ENCODE assay signal across 1 cellular context in genomic region chrX:78103656-78104446, GRCh38.
TF ChIP-seq lines count a peak whose summit lies in the region.

TSS of gene PGK1 (plus strand) at chrX:78104248. CDS start at chrX:78104341, 93 bp downstream.

TF ChIP-seq in HepG2, 621 proteins besides CTCF, POLR2A, EP300 and RAD21 (continued from another document and continues in another):
- 0 out of 2 replicates have a peak, but pooled peaks have one; percentile 17 for TF ChIP-seq ZNF619 (CRISPR knock-in tag; IDR thresholded peaks at IDR 0.05)
- no peak for TF ChIP-seq NR2F6 (IDR thresholded peaks at IDR 0.05)
- TF ChIP-seq NR2F6 (CRISPR knock-in tag; IDR thresholded peaks at IDR 0.05) = no peak
- no peak for TF ChIP-seq EZH2 (conservative IDR thresholded peaks at IDR 0.05; ENCODE audit: low read depth, low read length)
- peak; percentile 46; the same call in 1 of the 2 replicates for TF ChIP-seq FOXA3 (CRISPR knock-in tag; IDR thresholded peaks at IDR 0.05)
- no peak for TF ChIP-seq RBAK (CRISPR knock-in tag; IDR thresholded peaks at IDR 0.05)
- TF ChIP-seq, protein P1, sequence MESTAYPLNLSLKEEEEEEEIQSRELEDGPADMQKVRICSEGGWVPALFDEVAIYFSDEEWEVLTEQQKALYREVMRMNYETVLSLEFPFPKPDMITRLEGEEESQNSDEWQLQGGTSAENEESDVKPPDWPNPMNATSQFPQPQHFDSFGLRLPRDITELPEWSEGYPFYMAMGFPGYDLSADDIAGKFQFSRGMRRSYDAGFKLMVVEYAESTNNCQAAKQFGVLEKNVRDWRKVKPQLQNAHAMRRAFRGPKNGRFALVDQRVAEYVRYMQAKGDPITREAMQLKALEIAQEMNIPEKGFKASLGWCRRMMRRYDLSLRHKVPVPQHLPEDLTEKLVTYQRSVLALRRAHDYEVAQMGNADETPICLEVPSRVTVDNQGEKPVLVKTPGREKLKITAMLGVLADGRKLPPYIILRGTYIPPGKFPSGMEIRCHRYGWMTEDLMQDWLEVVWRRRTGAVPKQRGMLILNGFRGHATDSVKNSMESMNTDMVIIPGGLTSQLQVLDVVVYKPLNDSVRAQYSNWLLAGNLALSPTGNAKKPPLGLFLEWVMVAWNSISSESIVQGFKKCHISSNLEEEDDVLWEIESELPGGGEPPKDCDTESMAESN (CRISPR knock-in tag; conservative IDR thresholded peaks at IDR 0.05) = peak; percentile 89
- TF ChIP-seq ZNF510 (CRISPR knock-in tag; IDR thresholded peaks at IDR 0.05; ENCODE audit: low read depth) = 0 out of 2 replicates have a peak, but pooled peaks have one; percentile 71
- TF ChIP-seq MED8 (CRISPR knock-in tag; IDR thresholded peaks at IDR 0.05; ENCODE audit: insufficient replicate concordance) = peak; percentile 67
- peak; percentile 94 for TF ChIP-seq NFYC (CRISPR knock-in tag; IDR thresholded peaks at IDR 0.05)
- TF ChIP-seq, protein P2, sequence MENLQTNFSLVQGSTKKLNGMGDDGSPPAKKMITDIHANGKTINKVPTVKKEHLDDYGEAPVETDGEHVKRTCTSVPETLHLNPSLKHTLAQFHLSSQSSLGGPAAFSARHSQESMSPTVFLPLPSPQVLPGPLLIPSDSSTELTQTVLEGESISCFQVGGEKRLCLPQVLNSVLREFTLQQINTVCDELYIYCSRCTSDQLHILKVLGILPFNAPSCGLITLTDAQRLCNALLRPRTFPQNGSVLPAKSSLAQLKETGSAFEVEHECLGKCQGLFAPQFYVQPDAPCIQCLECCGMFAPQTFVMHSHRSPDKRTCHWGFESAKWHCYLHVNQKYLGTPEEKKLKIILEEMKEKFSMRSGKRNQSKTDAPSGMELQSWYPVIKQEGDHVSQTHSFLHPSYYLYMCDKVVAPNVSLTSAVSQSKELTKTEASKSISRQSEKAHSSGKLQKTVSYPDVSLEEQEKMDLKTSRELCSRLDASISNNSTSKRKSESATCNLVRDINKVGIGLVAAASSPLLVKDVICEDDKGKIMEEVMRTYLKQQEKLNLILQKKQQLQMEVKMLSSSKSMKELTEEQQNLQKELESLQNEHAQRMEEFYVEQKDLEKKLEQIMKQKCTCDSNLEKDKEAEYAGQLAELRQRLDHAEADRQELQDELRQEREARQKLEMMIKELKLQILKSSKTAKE (CRISPR knock-in tag; IDR thresholded peaks at IDR 0.05; ENCODE audit: borderline replicate concordance) = peak; percentile 85
- TF ChIP-seq ZNF543 (CRISPR knock-in tag; IDR thresholded peaks at IDR 0.05) = 0 out of 2 replicates have a peak, but pooled peaks have one; percentile 55
- TF ChIP-seq ZSCAN20 (CRISPR knock-in tag; IDR thresholded peaks at IDR 0.05; ENCODE audit: borderline replicate concordance) = no peak
- TF ChIP-seq AKAP8 (CRISPR knock-in tag; IDR thresholded peaks at IDR 0.05) = peak; percentile 71; the same call in 1 of the 2 replicates
- TF ChIP-seq SKI (IDR thresholded peaks at IDR 0.05; ENCODE audit: partially characterized antibody) = no peak
- TF ChIP-seq ZNF781 (CRISPR knock-in tag; IDR thresholded peaks at IDR 0.05; ENCODE audit: borderline replicate concordance, not compliant biosample characterization) = peak; percentile 63
- TF ChIP-seq GFI1 (CRISPR knock-in tag; IDR thresholded peaks at IDR 0.05; ENCODE audit: borderline replicate concordance) = peak; percentile 67; the same call in 1 of the 2 replicates
- peak; percentile 18; the same call in 1 of the 2 replicates for TF ChIP-seq NCOR1 (IDR thresholded peaks at IDR 0.05; ENCODE audit: borderline replicate concordance, low read length)
- peak; percentile 77 for TF ChIP-seq ATF7-NPFF (CRISPR knock-in tag; IDR thresholded peaks at IDR 0.05; ENCODE audit: low read depth)
- TF ChIP-seq ATF2 (CRISPR knock-in tag; IDR thresholded peaks at IDR 0.05) = 0 out of 2 replicates have a peak, but pooled peaks have one; percentile 32
- TF ChIP-seq, protein P3, sequence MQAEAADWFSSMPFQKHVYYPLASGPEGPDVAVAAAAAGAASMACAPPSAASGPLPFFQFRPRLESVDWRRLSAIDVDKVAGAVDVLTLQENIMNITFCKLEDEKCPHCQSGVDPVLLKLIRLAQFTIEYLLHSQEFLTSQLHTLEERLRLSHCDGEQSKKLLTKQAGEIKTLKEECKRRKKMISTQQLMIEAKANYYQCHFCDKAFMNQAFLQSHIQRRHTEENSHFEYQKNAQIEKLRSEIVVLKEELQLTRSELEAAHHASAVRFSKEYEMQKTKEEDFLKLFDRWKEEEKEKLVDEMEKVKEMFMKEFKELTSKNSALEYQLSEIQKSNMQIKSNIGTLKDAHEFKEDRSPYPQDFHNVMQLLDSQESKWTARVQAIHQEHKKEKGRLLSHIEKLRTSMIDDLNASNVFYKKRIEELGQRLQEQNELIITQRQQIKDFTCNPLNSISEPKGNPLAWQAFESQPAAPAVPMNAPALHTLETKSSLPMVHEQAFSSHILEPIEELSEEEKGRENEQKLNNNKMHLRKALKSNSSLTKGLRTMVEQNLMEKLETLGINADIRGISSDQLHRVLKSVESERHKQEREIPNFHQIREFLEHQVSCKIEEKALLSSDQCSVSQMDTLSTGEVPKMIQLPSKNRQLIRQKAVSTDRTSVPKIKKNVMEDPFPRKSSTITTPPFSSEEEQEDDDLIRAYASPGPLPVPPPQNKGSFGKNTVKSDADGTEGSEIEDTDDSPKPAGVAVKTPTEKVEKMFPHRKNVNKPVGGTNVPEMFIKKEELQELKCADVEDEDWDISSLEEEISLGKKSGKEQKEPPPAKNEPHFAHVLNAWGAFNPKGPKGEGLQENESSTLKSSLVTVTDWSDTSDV (CRISPR knock-in tag; IDR thresholded peaks at IDR 0.05) = 0 out of 2 replicates have a peak, but pooled peaks have one; percentile 56
- TF ChIP-seq, protein P4, sequence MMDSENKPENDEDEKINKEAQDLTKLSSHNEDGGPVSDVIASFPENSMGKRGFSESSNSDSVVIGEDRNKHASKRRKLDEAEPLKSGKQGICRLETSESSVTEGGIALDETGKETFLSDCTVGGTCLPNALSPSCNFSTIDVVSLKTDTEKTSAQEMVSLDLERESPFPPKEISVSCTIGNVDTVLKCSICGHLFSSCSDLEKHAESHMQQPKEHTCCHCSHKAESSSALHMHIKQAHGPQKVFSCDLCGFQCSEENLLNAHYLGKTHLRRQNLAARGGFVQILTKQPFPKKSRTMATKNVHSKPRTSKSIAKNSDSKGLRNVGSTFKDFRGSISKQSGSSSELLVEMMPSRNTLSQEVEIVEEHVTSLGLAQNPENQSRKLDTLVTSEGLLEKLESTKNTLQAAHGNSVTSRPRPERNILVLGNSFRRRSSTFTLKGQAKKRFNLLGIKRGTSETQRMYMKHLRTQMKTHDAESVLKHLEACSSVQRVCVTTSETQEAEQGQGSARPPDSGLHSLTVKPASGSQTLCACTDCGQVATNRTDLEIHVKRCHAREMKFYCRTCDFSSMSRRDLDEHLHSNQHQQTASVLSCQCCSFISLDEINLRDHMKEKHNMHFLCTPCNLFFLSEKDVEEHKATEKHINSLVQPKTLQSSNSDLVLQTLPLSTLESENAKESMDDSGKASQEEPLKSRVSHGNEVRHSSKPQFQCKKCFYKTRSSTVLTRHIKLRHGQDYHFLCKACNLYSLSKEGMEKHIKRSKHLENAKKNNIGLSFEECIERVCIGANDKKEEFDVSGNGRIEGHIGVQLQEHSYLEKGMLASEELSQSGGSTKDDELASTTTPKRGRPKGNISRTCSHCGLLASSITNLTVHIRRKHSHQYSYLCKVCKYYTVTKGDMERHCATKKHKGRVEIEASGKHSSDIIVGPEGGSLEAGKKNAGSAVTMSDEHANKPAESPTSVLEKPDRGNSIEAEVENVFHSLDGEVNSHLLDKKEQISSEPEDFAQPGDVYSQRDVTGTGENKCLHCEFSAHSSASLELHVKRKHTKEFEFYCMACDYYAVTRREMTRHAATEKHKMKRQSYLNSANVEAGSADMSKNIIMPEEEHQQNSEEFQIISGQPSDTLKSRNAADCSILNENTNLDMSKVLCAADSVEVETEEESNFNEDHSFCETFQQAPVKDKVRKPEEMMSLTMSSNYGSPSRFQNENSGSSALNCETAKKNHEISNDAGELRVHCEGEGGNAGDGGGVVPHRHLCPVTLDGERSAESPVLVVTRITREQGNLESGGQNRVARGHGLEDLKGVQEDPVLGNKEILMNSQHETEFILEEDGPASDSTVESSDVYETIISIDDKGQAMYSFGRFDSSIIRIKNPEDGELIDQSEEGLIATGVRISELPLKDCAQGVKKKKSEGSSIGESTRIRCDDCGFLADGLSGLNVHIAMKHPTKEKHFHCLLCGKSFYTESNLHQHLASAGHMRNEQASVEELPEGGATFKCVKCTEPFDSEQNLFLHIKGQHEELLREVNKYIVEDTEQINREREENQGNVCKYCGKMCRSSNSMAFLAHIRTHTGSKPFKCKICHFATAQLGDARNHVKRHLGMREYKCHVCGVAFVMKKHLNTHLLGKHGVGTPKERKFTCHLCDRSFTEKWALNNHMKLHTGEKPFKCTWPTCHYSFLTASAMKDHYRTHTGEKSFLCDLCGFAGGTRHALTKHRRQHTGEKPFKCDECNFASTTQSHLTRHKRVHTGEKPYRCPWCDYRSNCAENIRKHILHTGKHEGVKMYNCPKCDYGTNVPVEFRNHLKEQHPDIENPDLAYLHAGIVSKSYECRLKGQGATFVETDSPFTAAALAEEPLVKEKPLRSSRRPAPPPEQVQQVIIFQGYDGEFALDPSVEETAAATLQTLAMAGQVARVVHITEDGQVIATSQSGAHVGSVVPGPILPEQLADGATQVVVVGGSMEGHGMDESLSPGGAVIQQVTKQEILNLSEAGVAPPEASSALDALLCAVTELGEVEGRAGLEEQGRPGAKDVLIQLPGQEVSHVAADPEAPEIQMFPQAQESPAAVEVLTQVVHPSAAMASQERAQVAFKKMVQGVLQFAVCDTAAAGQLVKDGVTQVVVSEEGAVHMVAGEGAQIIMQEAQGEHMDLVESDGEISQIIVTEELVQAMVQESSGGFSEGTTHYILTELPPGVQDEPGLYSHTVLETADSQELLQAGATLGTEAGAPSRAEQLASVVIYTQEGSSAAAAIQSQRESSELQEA (CRISPR knock-in tag; IDR thresholded peaks at IDR 0.05; ENCODE audit: not compliant biosample characterization) = peak; percentile 48
- TF ChIP-seq CREB1 (IDR thresholded peaks at IDR 0.05) = peak; percentile 81
- TF ChIP-seq CREB1 (CRISPR knock-in tag; IDR thresholded peaks at IDR 0.05) = peak; percentile 81
- TF ChIP-seq ZNF138 (CRISPR knock-in tag; IDR thresholded peaks at IDR 0.05; ENCODE audit: low read depth) = peak; percentile 62; the same call in 1 of the 2 replicates
- no peak for TF ChIP-seq SSRP1 (CRISPR knock-in tag; IDR thresholded peaks at IDR 0.05)
- TF ChIP-seq ZNF777 (CRISPR knock-in tag; IDR thresholded peaks at IDR 0.05) = peak; percentile 43; the same call in 1 of the 2 replicates
- no peak for TF ChIP-seq U2AF2 (IDR thresholded peaks at IDR 0.05; ENCODE audit: low read depth, low read length)
- peak; percentile 92 for TF ChIP-seq POLR2G (IDR thresholded peaks at IDR 0.05; ENCODE audit: low read depth, low read length)
- TF ChIP-seq KAT8 (CRISPR knock-in tag; IDR thresholded peaks at IDR 0.05) = peak; percentile 87
- TF ChIP-seq ZNF18 (CRISPR knock-in tag; IDR thresholded peaks at IDR 0.05; ENCODE audit: insufficient replicate concordance) = peak; percentile 71
- peak; percentile 55 for TF ChIP-seq ZNF883 (CRISPR knock-in tag; IDR thresholded peaks at IDR 0.05; ENCODE audit: not compliant biosample characterization)
- no peak for TF ChIP-seq PPARG (CRISPR knock-in tag; conservative IDR thresholded peaks at IDR 0.05)
- TF ChIP-seq TEAD3 (CRISPR knock-in tag; optimal IDR thresholded peaks at IDR 0.05; ENCODE audit: borderline replicate concordance) = peak; percentile 69
- TF ChIP-seq, protein P5, sequence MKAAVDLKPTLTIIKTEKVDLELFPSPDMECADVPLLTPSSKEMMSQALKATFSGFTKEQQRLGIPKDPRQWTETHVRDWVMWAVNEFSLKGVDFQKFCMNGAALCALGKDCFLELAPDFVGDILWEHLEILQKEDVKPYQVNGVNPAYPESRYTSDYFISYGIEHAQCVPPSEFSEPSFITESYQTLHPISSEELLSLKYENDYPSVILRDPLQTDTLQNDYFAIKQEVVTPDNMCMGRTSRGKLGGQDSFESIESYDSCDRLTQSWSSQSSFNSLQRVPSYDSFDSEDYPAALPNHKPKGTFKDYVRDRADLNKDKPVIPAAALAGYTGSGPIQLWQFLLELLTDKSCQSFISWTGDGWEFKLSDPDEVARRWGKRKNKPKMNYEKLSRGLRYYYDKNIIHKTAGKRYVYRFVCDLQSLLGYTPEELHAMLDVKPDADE (CRISPR knock-in tag; IDR thresholded peaks at IDR 0.05) = no peak
- TF ChIP-seq CBFB (CRISPR knock-in tag; IDR thresholded peaks at IDR 0.05) = peak; percentile 86
- TF ChIP-seq HDAC1 (CRISPR knock-in tag; IDR thresholded peaks at IDR 0.05) = peak; percentile 77
- peak; percentile 85 for TF ChIP-seq SPEN (CRISPR knock-in tag; IDR thresholded peaks at IDR 0.05; ENCODE audit: low read depth)
- TF ChIP-seq ZNF256 (CRISPR knock-in tag; conservative IDR thresholded peaks at IDR 0.05) = 0 out of 2 replicates have a peak, but pooled peaks have one; percentile 43
- TF ChIP-seq PRPF4 (IDR thresholded peaks at IDR 0.05; ENCODE audit: low read depth, low read length, poor library complexity, severe bottlenecking) = no peak
